1 cellular context compared by ENCODE assay signal in genomic region chr9:137029058-137029922, GRCh38.
TF ChIP-seq lines count a peak whose summit lies in the region.

No MANE protein-coding gene starts in this region.

TF ChIP-seq in H1, 55 proteins besides CTCF, POLR2A, EP300 and RAD21:
- peak; percentile 63; the same call in 1 of the 2 replicates for TF ChIP-seq GABPA (IDR thresholded peaks at IDR 0.05; ENCODE audit: borderline replicate concordance, insufficient read depth, low read length)
- peak; percentile 10 for TF ChIP-seq ASH2L (IDR thresholded peaks at IDR 0.05; ENCODE audit: low read length)
- TF ChIP-seq KDM5A (IDR thresholded peaks at IDR 0.05; ENCODE audit: low read length), result no peak
- peak; percentile 17 for TF ChIP-seq EZH2 (IDR thresholded peaks at IDR 0.05; ENCODE audit: low read depth, low read length, severe bottlenecking)
- TF ChIP-seq MAX (IDR thresholded peaks at IDR 0.05), result no peak
- TF ChIP-seq ATF3 (IDR thresholded peaks at IDR 0.05; ENCODE audit: insufficient read depth, low read depth, low read length), result no peak
- TF ChIP-seq ATF2 (IDR thresholded peaks at IDR 0.05; ENCODE audit: low read length), result 0 out of 2 replicates have a peak, but pooled peaks have one; percentile 32
- peak; percentile 43 for TF ChIP-seq CREB1 (IDR thresholded peaks at IDR 0.05)
- TF ChIP-seq SIRT6 (IDR thresholded peaks at IDR 0.05; ENCODE audit: low read length), result no peak
- 0 out of 2 replicates have a peak, but pooled peaks have one; percentile 28 for TF ChIP-seq YY1 (IDR thresholded peaks at IDR 0.05; ENCODE audit: low read depth, low read length)
